Comparison of ENCODE assay signal across 8 cellular contexts in the genomic region with DNA sequence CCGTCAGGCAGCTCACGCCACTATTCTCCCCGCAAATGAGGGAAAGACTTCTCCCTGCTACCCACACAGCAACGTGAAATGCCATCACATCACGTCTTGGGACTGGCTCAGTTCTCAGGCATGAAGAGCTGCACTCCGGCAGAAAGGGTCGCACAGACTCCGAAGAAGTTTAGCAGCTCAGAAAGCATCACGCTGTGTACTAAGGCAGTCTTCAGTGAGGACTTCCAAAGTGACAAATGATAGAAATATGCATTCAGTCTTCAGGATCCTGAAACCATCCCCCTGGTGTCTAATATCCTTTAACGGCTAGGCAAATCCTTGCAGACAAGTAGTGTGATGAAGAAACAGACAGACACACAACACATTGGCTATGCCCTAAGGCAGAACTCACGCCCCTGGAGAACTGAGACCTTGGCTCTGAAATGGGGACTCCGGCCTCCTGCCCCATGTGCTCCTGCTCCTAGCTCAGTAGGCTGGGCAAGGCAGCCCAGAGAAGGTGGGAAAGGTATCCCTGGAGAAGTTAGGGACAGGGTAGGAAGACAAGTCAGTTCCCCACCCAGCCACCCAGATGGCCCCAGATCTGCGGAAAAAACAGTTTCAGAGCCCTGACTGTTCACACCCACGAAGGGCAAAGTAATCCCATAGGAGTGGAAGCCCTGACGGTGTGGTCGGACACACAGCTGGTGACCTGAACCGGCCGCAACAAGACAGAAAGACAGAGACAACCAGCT. TPM values are rescaled to one million over a fixed set of nuclear protein-coding genes. Genes with fewer than 3 reads are reported as not detected.
DNase-seq lines count a peak whose midpoint lies in the region; ATAC-seq lines count a peak whose summit lies in the region.

No MANE protein-coding gene starts in this region.

- POLR2A ChIA-PET in naive thymus-derived CD4-positive, alpha-beta T cell (lab: Charles Lee), result interaction anchor here (0.6 to 1.2 kb wide), 4 partner anchors 20 to 114 kb away, joined by 3 read pairs; no protein-coding TSS in a partner anchor

- no peaks in the 10 kb centered on the region for H3K36me3 ChIP-seq in HUES48 (ENCODE audit: control insufficient read depth, insufficient read depth, low read length)
- H3K36me3 ChIP-seq in naive thymus-derived CD4-positive, alpha-beta T cell (ENCODE audit: control insufficient read depth in 2 of 3, insufficient read depth in 3 of 3, low read length in 3 of 3), result no peaks in the 10 kb centered on the region

- H3K4me3 Mint-ChIP-seq in dendritic cell treated with granulocyte-macrophage colony-stimulating factor and Interleukin-4, amounts not matched to agents 40 ng/mL and 50 ng/mL, for 4 days, result peak overlapping the region; percentile 80
- peak overlapping the region; percentile 84 to 98 (median 95) for H3K4me3 Mint-ChIP-seq in naive thymus-derived CD4-positive, alpha-beta T cell

- no peak for ATAC-seq in naive thymus-derived CD4-positive, alpha-beta T cell
- ATAC-seq in HG02763 (IDR thresholded peaks at IDR 0.05; ENCODE audit: unreplicated experiment), result no peak

- CTCF ChIA-PET in naive thymus-derived CD4-positive, alpha-beta T cell (lab: Charles Lee), result interaction anchor here (0.5 to 2.4 kb wide), 10 partner anchors 40 to 475 kb away, joined by 3 to 10 read pairs (median 4); no protein-coding TSS in a partner anchor

- DNase-seq in AG20443 (ENCODE audit: low spot score) (peak; percentile 75), DMS114 treated with DMSO at 0.1 percent for 48 hours (lab: John Stamatoyannopoulos, UW; ENCODE audit: unreplicated experiment) (no peak), NCI-H774 (lab: John Stamatoyannopoulos, UW) (no peak), NCI-H1417 treated with DMSO at 0.1 percent for 48 hours (lab: John Stamatoyannopoulos, UW) (no peak)
- DNase-seq in naive thymus-derived CD4-positive, alpha-beta T cell, result peak in 2 of 9 donors; percentile 3 to 16

- peaks cover 21% of the 10 kb centered on the region for H3K27me3 Mint-ChIP-seq in dendritic cell treated with granulocyte-macrophage colony-stimulating factor and Interleukin-4, amounts not matched to agents 40 ng/mL and 50 ng/mL, for 4 days
- H3K27me3 Mint-ChIP-seq in naive thymus-derived CD4-positive, alpha-beta T cell, result no peaks in the 10 kb centered on the region

- peak overlapping the region; percentile 74 for H3K4me3 ChIP-seq in HUES48 (ENCODE audit: low read depth, low read length)
- H3K4me3 ChIP-seq in naive thymus-derived CD4-positive, alpha-beta T cell (ENCODE audit: low read length), result peak overlapping the region; percentile 58

- no peak overlapping the region for H3K27ac ChIP-seq in HUES48 (ENCODE audit: low read depth, low read length)
- H3K27ac ChIP-seq in naive thymus-derived CD4-positive, alpha-beta T cell (ENCODE audit: low read depth, low read length), result peak overlapping the region; percentile 67

- H3K4me1 Mint-ChIP-seq in dendritic cell treated with granulocyte-macrophage colony-stimulating factor and Interleukin-4, amounts not matched to agents 40 ng/mL and 50 ng/mL, for 4 days (ENCODE audit: low read depth), result peaks cover 54% of the 10 kb centered on the region
- peaks cover 44 to 61% (median 54%) of the 10 kb centered on the region in 7 donors for H3K4me1 Mint-ChIP-seq in naive thymus-derived CD4-positive, alpha-beta T cell

- H3K27ac Mint-ChIP-seq in dendritic cell treated with granulocyte-macrophage colony-stimulating factor and Interleukin-4, amounts not matched to agents 40 ng/mL and 50 ng/mL, for 4 days, result peak overlapping the region; percentile 70
- peak overlapping the region; percentile 83 to 97 (median 90) for H3K27ac Mint-ChIP-seq in naive thymus-derived CD4-positive, alpha-beta T cell

- H3K9ac ChIP-seq in HUES48 (ENCODE audit: low read depth, low read length), result peak overlapping the region; percentile 31; the same call in 1 of the 2 replicates

- H3K9me3 Mint-ChIP-seq in dendritic cell treated with granulocyte-macrophage colony-stimulating factor and Interleukin-4, amounts not matched to agents 40 ng/mL and 50 ng/mL, for 4 days, result no peaks in the 10 kb centered on the region
- peaks cover 0 to 3% (median 0%) of the 10 kb centered on the region in 11 donors for H3K9me3 Mint-ChIP-seq in naive thymus-derived CD4-positive, alpha-beta T cell

- H3K9me3 ChIP-seq in HUES48 (ENCODE audit: control insufficient read depth, insufficient read depth, low read length), result no peaks in the 10 kb centered on the region
- H3K9me3 ChIP-seq in naive thymus-derived CD4-positive, alpha-beta T cell (ENCODE audit: control insufficient read depth in 2 of 3, low read length in 3 of 3), result no peaks in the 10 kb centered on the region

- intact Hi-C loops in dendritic cell treated with granulocyte-macrophage colony-stimulating factor and Interleukin-4, amounts not matched to agents 40 ng/mL and 50 ng/mL, for 4 days (cut with micrococcal nuclease), result loop anchor here (5.0 to 10.0 kb wide), 2 partner anchors 194 to 277 kb away; no protein-coding TSS in a partner anchor
- intact Hi-C loops in naive thymus-derived CD4-positive, alpha-beta T cell (cut with micrococcal nuclease), result loop anchor here (1.0 to 10.0 kb wide), 7 partner anchors 100 to 607 kb away; no protein-coding TSS in a partner anchor

- H3K27me3 ChIP-seq in HUES48 (ENCODE audit: control insufficient read depth, insufficient read depth, low read length), result peaks cover 21% of the 10 kb centered on the region
- H3K27me3 ChIP-seq in naive thymus-derived CD4-positive, alpha-beta T cell (ENCODE audit: control insufficient read depth in 2 of 2, insufficient read depth in 2 of 2, low read length in 2 of 2), result no peaks in the 10 kb centered on the region

- peaks cover 43% of the 10 kb centered on the region for H3K4me1 ChIP-seq in HUES48 (ENCODE audit: control insufficient read depth, insufficient read depth, low read length)
- peaks cover 25 to 32% of the 10 kb centered on the region in 2 donors for H3K4me1 ChIP-seq in naive thymus-derived CD4-positive, alpha-beta T cell (ENCODE audit: control insufficient read depth in 2 of 2, insufficient read depth in 2 of 2, low read length in 2 of 2)

- H3K36me3 Mint-ChIP-seq in dendritic cell treated with granulocyte-macrophage colony-stimulating factor and Interleukin-4, amounts not matched to agents 40 ng/mL and 50 ng/mL, for 4 days (ENCODE audit: low read depth), result peaks cover 8% of the 10 kb centered on the region
- peaks cover 0 to 29% (median 9%) of the 10 kb centered on the region in 5 donors for H3K36me3 Mint-ChIP-seq in naive thymus-derived CD4-positive, alpha-beta T cell

RNA-seq across cellular contexts. Expression of a gene that starts 1.6 kb away (rescaled TPM):
- total RNA-seq in naive thymus-derived CD4-positive, alpha-beta T cell, result 10 to 100 TPM; 29.6 to 50.4 (median 48.6) TPM
- polyA plus RNA-seq in naive thymus-derived CD4-positive, alpha-beta T cell, result 1 to 10 TPM; 1.9 to 2.0 TPM
